Comparison of ENCODE assay signal across 1 cellular context in genomic region chr1:203711251-203712007, GRCh38.
TF ChIP-seq lines count a peak whose summit lies in the region.

No MANE protein-coding gene starts in this region.

TF ChIP-seq in GM12878, 131 proteins besides CTCF, POLR2A, EP300 and RAD21:
- TF ChIP-seq BHLHE40 (IDR thresholded peaks at IDR 0.05; ENCODE audit: borderline replicate concordance in 1 of 2, low read depth in 2 of 2, low read length in 1 of 2) (no peak), CHD4 (IDR thresholded peaks at IDR 0.05) (no peak), NFYA (IDR thresholded peaks at IDR 0.05; ENCODE audit: borderline replicate concordance, low read depth, low read length) (no peak), NRF1 (conservative IDR thresholded peaks at IDR 0.05; ENCODE audit: low read depth, low read length) (no peak), BCL3 (IDR thresholded peaks at IDR 0.05; ENCODE audit: borderline replicate concordance, insufficient read depth, low read depth, low read length, poor library complexity, severe bottlenecking) (no peak), CBX3 (IDR thresholded peaks at IDR 0.05; ENCODE audit: borderline replicate concordance, low read depth) (no peak), PRDM15 (CRISPR knock-in tag; IDR thresholded peaks at IDR 0.05) (no peak), NKRF (conservative IDR thresholded peaks at IDR 0.05) (no peak)
- TF ChIP-seq, protein P1, sequence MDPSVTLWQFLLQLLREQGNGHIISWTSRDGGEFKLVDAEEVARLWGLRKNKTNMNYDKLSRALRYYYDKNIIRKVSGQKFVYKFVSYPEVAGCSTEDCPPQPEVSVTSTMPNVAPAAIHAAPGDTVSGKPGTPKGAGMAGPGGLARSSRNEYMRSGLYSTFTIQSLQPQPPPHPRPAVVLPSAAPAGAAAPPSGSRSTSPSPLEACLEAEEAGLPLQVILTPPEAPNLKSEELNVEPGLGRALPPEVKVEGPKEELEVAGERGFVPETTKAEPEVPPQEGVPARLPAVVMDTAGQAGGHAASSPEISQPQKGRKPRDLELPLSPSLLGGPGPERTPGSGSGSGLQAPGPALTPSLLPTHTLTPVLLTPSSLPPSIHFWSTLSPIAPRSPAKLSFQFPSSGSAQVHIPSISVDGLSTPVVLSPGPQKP (IDR thresholded peaks at IDR 0.05; ENCODE audit: low read depth, low read length) = no peak
